1 cellular context compared by ENCODE assay signal in the genomic region with DNA sequence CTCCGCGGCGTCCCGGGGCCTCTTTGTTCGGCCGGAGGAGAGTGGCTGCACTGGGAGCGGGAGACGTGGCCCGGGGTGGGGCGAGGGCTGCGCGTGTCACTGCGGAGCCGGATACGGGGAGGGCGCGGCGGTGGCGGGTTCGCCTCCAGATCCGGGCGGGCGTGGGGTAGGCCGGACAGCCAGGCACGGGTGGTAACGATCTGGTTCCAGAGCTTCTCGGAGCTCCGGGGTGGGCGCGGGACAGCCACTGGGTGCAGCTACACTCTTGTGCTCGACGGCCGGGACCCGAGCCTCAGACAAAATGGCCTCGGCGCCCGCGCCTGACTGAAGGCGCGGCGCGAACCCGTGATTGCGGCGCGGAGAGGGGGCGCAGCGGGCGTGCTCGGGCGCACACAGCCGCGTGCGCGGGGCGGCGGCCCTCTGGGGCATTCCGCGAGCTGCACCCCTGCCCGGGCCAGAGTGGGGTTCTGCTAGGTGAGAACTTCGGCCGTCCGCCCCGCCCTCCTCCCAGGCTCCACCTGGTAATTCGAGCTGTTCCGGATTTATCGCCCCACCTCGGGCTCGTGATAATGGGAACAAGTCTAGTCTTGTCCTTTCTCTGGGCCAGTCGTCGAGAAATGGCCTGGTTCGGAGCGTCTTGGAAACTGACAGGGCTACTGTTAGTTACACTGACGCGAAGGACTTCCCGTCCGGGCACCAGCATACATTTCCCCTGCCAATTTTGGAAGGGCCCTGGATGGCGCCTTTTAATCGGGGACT.
TF ChIP-seq lines count a peak whose summit lies in the region.

No MANE protein-coding gene starts in this region.

TF ChIP-seq in HepG2, 621 proteins besides CTCF, POLR2A, EP300 and RAD21 (continued from another document and continues in another):
- TF ChIP-seq, protein P1, sequence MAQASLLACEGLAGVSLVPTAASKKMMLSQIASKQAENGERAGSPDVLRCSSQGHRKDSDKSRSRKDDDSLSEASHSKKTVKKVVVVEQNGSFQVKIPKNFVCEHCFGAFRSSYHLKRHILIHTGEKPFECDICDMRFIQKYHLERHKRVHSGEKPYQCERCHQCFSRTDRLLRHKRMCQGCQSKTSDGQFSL (CRISPR knock-in tag; IDR thresholded peaks at IDR 0.05): 0 out of 2 replicates have a peak, but pooled peaks have one; percentile 30
- TF ChIP-seq ZNF839 (CRISPR knock-in tag; IDR thresholded peaks at IDR 0.05; ENCODE audit: borderline replicate concordance): no peak
- peak; percentile 46; the same call in 1 of the 2 replicates for TF ChIP-seq FOXJ3 (CRISPR knock-in tag; IDR thresholded peaks at IDR 0.05; ENCODE audit: borderline replicate concordance)
- peak; percentile 74 for TF ChIP-seq TARDBP (CRISPR knock-in tag; IDR thresholded peaks at IDR 0.05)
- TF ChIP-seq, protein P2, sequence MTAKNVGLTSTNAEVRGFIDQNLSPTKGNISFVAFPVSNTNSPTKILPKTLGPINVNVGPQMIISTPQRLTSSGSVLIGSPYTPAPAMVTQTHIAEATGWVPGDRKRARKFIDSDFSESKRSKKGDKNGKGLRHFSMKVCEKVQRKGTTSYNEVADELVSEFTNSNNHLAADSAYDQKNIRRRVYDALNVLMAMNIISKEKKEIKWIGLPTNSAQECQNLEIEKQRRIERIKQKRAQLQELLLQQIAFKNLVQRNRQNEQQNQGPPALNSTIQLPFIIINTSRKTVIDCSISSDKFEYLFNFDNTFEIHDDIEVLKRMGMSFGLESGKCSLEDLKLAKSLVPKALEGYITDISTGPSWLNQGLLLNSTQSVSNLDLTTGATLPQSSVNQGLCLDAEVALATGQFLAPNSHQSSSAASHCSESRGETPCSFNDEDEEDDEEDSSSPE (CRISPR knock-in tag; IDR thresholded peaks at IDR 0.05): peak; percentile 66
- peak; percentile 88 for TF ChIP-seq REPIN1 (CRISPR knock-in tag; IDR thresholded peaks at IDR 0.05; ENCODE audit: borderline replicate concordance, low read depth)
- peak; percentile 88 for TF ChIP-seq MED13 (CRISPR knock-in tag; IDR thresholded peaks at IDR 0.05)
- peak; percentile 73 for TF ChIP-seq ZNF121 (CRISPR knock-in tag; IDR thresholded peaks at IDR 0.05)
- peak; percentile 55; the same call in 1 of the 2 replicates for TF ChIP-seq SNAPC2 (CRISPR knock-in tag; IDR thresholded peaks at IDR 0.05)
- TF ChIP-seq ZNF607 (CRISPR knock-in tag; IDR thresholded peaks at IDR 0.05; ENCODE audit: borderline replicate concordance): peak; percentile 88
- TF ChIP-seq MIER3 (CRISPR knock-in tag; IDR thresholded peaks at IDR 0.05; ENCODE audit: borderline replicate concordance): peak; percentile 26; the same call in 1 of the 2 replicates
- no peak; the same call in 1 of the 2 replicates for TF ChIP-seq HIVEP1 (CRISPR knock-in tag; IDR thresholded peaks at IDR 0.05)
- no peak; the same call in 1 of the 2 replicates for TF ChIP-seq NR2C2 (CRISPR knock-in tag; IDR thresholded peaks at IDR 0.05; ENCODE audit: borderline replicate concordance)
- TF ChIP-seq, protein P3, sequence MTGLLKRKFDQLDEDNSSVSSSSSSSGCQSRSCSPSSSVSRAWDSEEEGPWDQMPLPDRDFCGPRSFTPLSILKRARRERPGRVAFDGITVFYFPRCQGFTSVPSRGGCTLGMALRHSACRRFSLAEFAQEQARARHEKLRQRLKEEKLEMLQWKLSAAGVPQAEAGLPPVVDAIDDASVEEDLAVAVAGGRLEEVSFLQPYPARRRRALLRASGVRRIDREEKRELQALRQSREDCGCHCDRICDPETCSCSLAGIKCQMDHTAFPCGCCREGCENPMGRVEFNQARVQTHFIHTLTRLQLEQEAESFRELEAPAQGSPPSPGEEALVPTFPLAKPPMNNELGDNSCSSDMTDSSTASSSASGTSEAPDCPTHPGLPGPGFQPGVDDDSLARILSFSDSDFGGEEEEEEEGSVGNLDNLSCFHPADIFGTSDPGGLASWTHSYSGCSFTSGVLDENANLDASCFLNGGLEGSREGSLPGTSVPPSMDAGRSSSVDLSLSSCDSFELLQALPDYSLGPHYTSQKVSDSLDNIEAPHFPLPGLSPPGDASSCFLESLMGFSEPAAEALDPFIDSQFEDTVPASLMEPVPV (CRISPR knock-in tag; IDR thresholded peaks at IDR 0.05): peak; percentile 68; the same call in 1 of the 2 replicates
- no peak for TF ChIP-seq EZH2 (conservative IDR thresholded peaks at IDR 0.05; ENCODE audit: low read depth, low read length)
- TF ChIP-seq ZKSCAN1 (IDR thresholded peaks at IDR 0.05; ENCODE audit: low read length): no peak
- TF ChIP-seq NFE2L1 (CRISPR knock-in tag; IDR thresholded peaks at IDR 0.05; ENCODE audit: borderline replicate concordance): peak; percentile 49; the same call in 1 of the 2 replicates
- TF ChIP-seq ZNF567 (CRISPR knock-in tag; IDR thresholded peaks at IDR 0.05; ENCODE audit: borderline replicate concordance): peak; percentile 78; the same call in 1 of the 2 replicates
- peak; percentile 34 for TF ChIP-seq ZNF280D (CRISPR knock-in tag; IDR thresholded peaks at IDR 0.05)
- TF ChIP-seq, protein P4, sequence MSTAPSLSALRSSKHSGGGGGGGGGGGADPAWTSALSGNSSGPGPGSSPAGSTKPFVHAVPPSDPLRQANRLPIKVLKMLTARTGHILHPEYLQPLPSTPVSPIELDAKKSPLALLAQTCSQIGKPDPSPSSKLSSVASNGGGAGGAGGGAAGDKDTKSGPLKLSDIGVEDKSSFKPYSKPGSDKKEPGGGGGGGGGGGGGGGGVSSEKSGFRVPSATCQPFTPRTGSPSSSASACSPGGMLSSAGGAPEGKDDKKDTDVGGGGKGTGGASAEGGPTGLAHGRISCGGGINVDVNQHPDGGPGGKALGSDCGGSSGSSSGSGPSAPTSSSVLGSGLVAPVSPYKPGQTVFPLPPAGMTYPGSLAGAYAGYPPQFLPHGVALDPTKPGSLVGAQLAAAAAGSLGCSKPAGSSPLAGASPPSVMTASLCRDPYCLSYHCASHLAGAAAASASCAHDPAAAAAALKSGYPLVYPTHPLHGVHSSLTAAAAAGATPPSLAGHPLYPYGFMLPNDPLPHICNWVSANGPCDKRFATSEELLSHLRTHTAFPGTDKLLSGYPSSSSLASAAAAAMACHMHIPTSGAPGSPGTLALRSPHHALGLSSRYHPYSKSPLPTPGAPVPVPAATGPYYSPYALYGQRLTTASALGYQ (CRISPR knock-in tag; IDR thresholded peaks at IDR 0.05): 0 out of 2 replicates have a peak, but pooled peaks have one; percentile 39
- TF ChIP-seq GFI1 (CRISPR knock-in tag; IDR thresholded peaks at IDR 0.05; ENCODE audit: borderline replicate concordance): peak; percentile 68
- no peak for TF ChIP-seq ZNF331 (CRISPR knock-in tag; IDR thresholded peaks at IDR 0.05)
- peak; percentile 53; the same call in 1 of the 2 replicates for TF ChIP-seq ZNF549 (CRISPR knock-in tag; IDR thresholded peaks at IDR 0.05)
- no peak for TF ChIP-seq PCBP1 (IDR thresholded peaks at IDR 0.05; ENCODE audit: borderline replicate concordance, low read depth, low read length)
- no peak for TF ChIP-seq RXRA (CRISPR knock-in tag; IDR thresholded peaks at IDR 0.05)
- TF ChIP-seq, protein P5, sequence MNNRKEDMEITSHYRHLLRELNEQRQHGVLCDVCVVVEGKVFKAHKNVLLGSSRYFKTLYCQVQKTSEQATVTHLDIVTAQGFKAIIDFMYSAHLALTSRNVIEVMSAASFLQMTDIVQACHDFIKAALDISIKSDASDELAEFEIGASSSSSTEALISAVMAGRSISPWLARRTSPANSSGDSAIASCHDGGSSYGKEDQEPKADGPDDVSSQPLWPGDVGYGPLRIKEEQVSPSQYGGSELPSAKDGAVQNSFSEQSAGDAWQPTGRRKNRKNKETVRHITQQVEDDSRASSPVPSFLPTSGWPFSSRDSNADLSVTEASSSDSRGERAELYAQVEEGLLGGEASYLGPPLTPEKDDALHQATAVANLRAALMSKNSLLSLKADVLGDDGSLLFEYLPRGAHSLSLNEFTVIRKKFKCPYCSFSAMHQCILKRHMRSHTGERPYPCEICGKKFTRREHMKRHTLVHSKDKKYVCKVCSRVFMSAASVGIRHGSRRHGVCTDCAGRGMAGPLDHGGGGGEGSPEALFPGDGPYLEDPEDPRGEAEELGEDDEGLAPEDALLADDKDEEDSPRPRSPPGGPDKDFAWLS (CRISPR knock-in tag; IDR thresholded peaks at IDR 0.05; ENCODE audit: borderline replicate concordance): no peak
- TF ChIP-seq FOXO1 (CRISPR knock-in tag; IDR thresholded peaks at IDR 0.05): peak; percentile 37; the same call in 1 of the 2 replicates
- TF ChIP-seq THRA (CRISPR knock-in tag; IDR thresholded peaks at IDR 0.05; ENCODE audit: borderline replicate concordance): peak; percentile 11; the same call in 1 of the 2 replicates
- TF ChIP-seq ZNF18 (CRISPR knock-in tag; IDR thresholded peaks at IDR 0.05; ENCODE audit: insufficient replicate concordance): peak; percentile 78
- TF ChIP-seq ZBTB7A (CRISPR knock-in tag; IDR thresholded peaks at IDR 0.05): peak; percentile 59; the same call in 1 of the 2 replicates
- TF ChIP-seq REST (IDR thresholded peaks at IDR 0.05; ENCODE audit: borderline replicate concordance in 1 of 2, low read depth in 1 of 2, low read length in 2 of 2): peak in 1 of 2 experiments; percentile 73; a peak in 1 of 4 replicates
- no peak; the same call in 1 of the 2 replicates for TF ChIP-seq KDM2A (CRISPR knock-in tag; IDR thresholded peaks at IDR 0.05; ENCODE audit: borderline replicate concordance, low read depth)
- peak; percentile 71 for TF ChIP-seq HNRNPK (IDR thresholded peaks at IDR 0.05; ENCODE audit: low read depth, low read length, poor library complexity, severe bottlenecking)
- TF ChIP-seq BRCA1 (CRISPR knock-in tag; IDR thresholded peaks at IDR 0.05): no peak; the same call in 1 of the 2 replicates
